ENCODE assay signal across 27 cellular contexts in the genomic region with DNA sequence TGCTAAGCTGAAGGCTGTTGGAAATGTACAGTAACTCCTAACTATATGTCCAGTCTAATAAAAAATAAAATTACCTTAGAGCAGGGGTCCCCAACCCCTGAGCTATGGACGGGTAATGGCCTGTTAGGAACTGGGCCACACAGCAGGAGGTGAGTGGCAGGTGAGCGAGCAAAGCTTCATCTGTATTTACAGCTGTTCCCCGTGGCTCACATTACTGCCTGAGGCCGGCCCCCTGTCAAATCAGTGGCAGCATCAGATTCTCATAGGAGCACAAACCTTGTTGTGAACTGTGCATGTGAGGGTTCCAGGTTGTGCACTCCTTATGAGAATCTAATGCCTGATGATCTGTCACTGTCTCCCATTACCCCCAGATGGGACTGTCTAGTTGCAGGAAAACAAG.
"Had no signal": no experiment of that assay in that cellular context is flagged by ENCODE, and none has a peak within 500 bp of the region (broad histone marks: within the 10 kb centered on the region; RNA-seq: fewer than 3 reads in every experiment).

No MANE protein-coding gene starts in this region.

- H3K4me3 Mint-ChIP-seq: activated CD8-positive, alpha-beta T cell treated with anti-CD3 and anti-CD28 coated beads, Interleukin-2, amount 10 ng/mL, durations not matched to agents 7 days and 5 days; activated naive CD4-positive, alpha-beta T cell treated with anti-CD3 and anti-CD28 coated beads, Interleukin-2, amount 10 ng/mL, durations not matched to agents 7 days and 5 days; activated naive CD8-positive, alpha-beta T cell treated with anti-CD3 and anti-CD28 coated beads for 36 hours; activated T-cell treated with anti-CD3 and anti-CD28 coated beads, Interleukin-2, amount 50 U/mL, for 4 hours; WTC11 had no signal

- ATAC-seq: activated CD8-positive, alpha-beta T cell treated with anti-CD3 and anti-CD28 coated beads, Interleukin-2, amount 10 ng/mL, durations not matched to agents 7 days and 5 days; activated T-cell treated with anti-CD3 and anti-CD28 coated beads, Interleukin-2, amount 50 U/mL, for 4 hours; SK-N-SH treated with all-trans-retinoic acid at 6 μM for 48 hours; WTC11 had no signal

- H3K36me3 ChIP-seq: brain microvascular endothelial cell, cardiac muscle cell, Peyer's patch, SJSA1 had no signal

- H3K27ac Mint-ChIP-seq: activated CD8-positive, alpha-beta T cell treated with anti-CD3 and anti-CD28 coated beads, Interleukin-2, amount 10 ng/mL, durations not matched to agents 7 days and 5 days; activated naive CD4-positive, alpha-beta T cell treated with anti-CD3 and anti-CD28 coated beads, Interleukin-2, amount 10 ng/mL, durations not matched to agents 7 days and 5 days; activated naive CD8-positive, alpha-beta T cell treated with anti-CD3 and anti-CD28 coated beads for 36 hours; WTC11 had no signal

- H3K4me3 ChIP-seq: cardiac muscle cell, Peyer's patch, SJSA1 had no signal

- DNase-seq: activated CD4-positive, alpha-beta T cell treated with anti-CD3 and anti-CD28 coated beads for 48 hours; activated CD4-positive, alpha-beta T cell treated with anti-CD3 and anti-CD28 coated beads, Interleukin-2, amount 50 U/mL, for 4 hours; activated CD4-positive, CD25-positive, alpha-beta regulatory T cell treated with anti-CD3 and anti-CD28 coated beads, Interleukin-2, amount 50 U/mL, for 72 hours; activated CD8-positive, alpha-beta T cell treated with anti-CD3 and anti-CD28 coated beads, Interleukin-2, amount 10 ng/mL, durations not matched to agents 7 days and 5 days; activated gamma-delta T cell treated with Interleukin-2 at 50 U/mL for 16 hours; activated naive CD4-positive, alpha-beta T cell treated with anti-CD3 and anti-CD28 coated beads, Interleukin-2, amount 10 ng/mL, durations not matched to agents 7 days and 5 days; activated naive CD8-positive, alpha-beta T cell treated with anti-CD3 and anti-CD28 coated beads for 36 hours; activated T-cell treated with anti-CD3 and anti-CD28 coated beads, Interleukin-2, amount 50 U/mL, for 4 hours; brain microvascular endothelial cell; cerebellar nuclear complex; KG1; MV-4-11; NCI-H1105; NCI-H1436; NCI-H187 treated with DMSO at 0.1 percent for 48 hours; NCI-H2081 treated with DMSO at 0.1 percent for 48 hours; NCI-H524 treated with DMSO at 0.1 percent for 48 hours; NCI-H774; NK-92 treated with Interleukin-12 subunit alpha and Interleukin-12 subunit beta, amount 100 ng/mL, for 24 hours; Peyer's patch; Right ventricle myocardium superior; SW 1271 had no signal

- H3K9me3 Mint-ChIP-seq: activated naive CD4-positive, alpha-beta T cell treated with anti-CD3 and anti-CD28 coated beads, Interleukin-2, amount 10 ng/mL, durations not matched to agents 7 days and 5 days; activated naive CD8-positive, alpha-beta T cell treated with anti-CD3 and anti-CD28 coated beads for 36 hours; activated T-cell treated with anti-CD3 and anti-CD28 coated beads, Interleukin-2, amount 50 U/mL, for 4 hours had no signal

- H3K9me3 ChIP-seq: Peyer's patch, SJSA1 had no signal

- H3K27me3 Mint-ChIP-seq: activated naive CD4-positive, alpha-beta T cell treated with anti-CD3 and anti-CD28 coated beads, Interleukin-2, amount 10 ng/mL, durations not matched to agents 7 days and 5 days; activated naive CD8-positive, alpha-beta T cell treated with anti-CD3 and anti-CD28 coated beads for 36 hours had no signal

- H3K27me3 ChIP-seq: brain microvascular endothelial cell, cardiac muscle cell, Peyer's patch, SJSA1 had no signal

- H3K4me1 ChIP-seq: Peyer's patch, SJSA1 had no signal

- H3K4me1 Mint-ChIP-seq: activated naive CD4-positive, alpha-beta T cell treated with anti-CD3 and anti-CD28 coated beads, Interleukin-2, amount 10 ng/mL, durations not matched to agents 7 days and 5 days; activated naive CD8-positive, alpha-beta T cell treated with anti-CD3 and anti-CD28 coated beads for 36 hours had no signal

- H3K27ac ChIP-seq: brain microvascular endothelial cell, cardiac muscle cell, Peyer's patch, RWPE1, SJSA1 had no signal

- H3K36me3 Mint-ChIP-seq: activated naive CD4-positive, alpha-beta T cell treated with anti-CD3 and anti-CD28 coated beads, Interleukin-2, amount 10 ng/mL, durations not matched to agents 7 days and 5 days; activated naive CD8-positive, alpha-beta T cell treated with anti-CD3 and anti-CD28 coated beads for 36 hours had no signal
